ENCODE assay signal across 13 cellular contexts in genomic region chr2:27860111-27860510, GRCh38. TPM values are rescaled to one million over a fixed set of nuclear protein-coding genes. Genes with fewer than 3 reads are reported as not detected.
DNase-seq lines count a peak whose midpoint lies in the region; ATAC-seq, FAIRE-seq and TF ChIP-seq lines count a peak whose summit lies in the region.
"Had no signal": no experiment of that assay in that cellular context is flagged by ENCODE, and none has a peak within 500 bp of the region (broad histone marks: within the 10 kb centered on the region; RNA-seq: fewer than 3 reads in every experiment).

No MANE protein-coding gene starts in this region.

- intact Hi-C loops in pancreas (cut with DNase I) = no loop called here

- CTCF ChIA-PET in AG04450 (lab: Charles Lee) = interaction anchor here (0.5 to 1.4 kb wide), 2 partner anchors 8 to 177 kb away, joined by 3 to 4 read pairs; no protein-coding TSS in a partner anchor

- no peak for TF ChIP-seq CTCF in AG04450 (IDR thresholded peaks at IDR 0.05; ENCODE audit: low read depth, low read length)
- TF ChIP-seq CTCF in pancreas (IDR thresholded peaks at IDR 0.05) = no peak

- no peak for FAIRE-seq in pancreas (lab: Jason Lieb, UNC)
- FAIRE-seq: GM12892 had no signal

- H3K4me3 ChIP-seq in AG04450 (ENCODE audit: low read depth, low read length) (no peak overlapping the region), pancreas (no peak overlapping the region)
- H3K4me3 ChIP-seq: gastroesophageal sphincter had no signal

- no peaks in the 10 kb centered on the region for H3K36me3 ChIP-seq in pancreas
- H3K36me3 ChIP-seq: gastroesophageal sphincter had no signal

- H3K27ac ChIP-seq in AG04450 (ENCODE audit: low read depth, low read length) = no peak overlapping the region
- no peak overlapping the region for H3K27ac ChIP-seq in pancreas
- H3K27ac ChIP-seq: gastroesophageal sphincter, KMS-11 had no signal

- H3K27me3 ChIP-seq in AG04450 (ENCODE audit: control insufficient read depth, insufficient read depth, low read length) = no peaks in the 10 kb centered on the region
- H3K27me3 ChIP-seq in pancreas = no peaks in the 10 kb centered on the region
- H3K27me3 ChIP-seq: gastroesophageal sphincter had no signal

- DNase-seq in AG04450 (ENCODE audit: low read depth, low spot score) (peak; percentile 36), GM03348 (ENCODE audit: low spot score) (peak; percentile 67), fibroblast of the conjunctiva (ENCODE audit: low read depth) (peak; percentile 65), pancreas (no peak), NCI-H2171 treated with DMSO at 0.1 percent for 48 hours (lab: John Stamatoyannopoulos, UW) (no peak), NCI-H524 treated with DMSO at 0.1 percent for 48 hours (lab: John Stamatoyannopoulos, UW) (no peak)
- DNase-seq: occipital lobe had no signal

- ATAC-seq in SK-N-SH treated with all-trans-retinoic acid at 6 μM for 48 hours = peak; percentile 77
- ATAC-seq in GM21737 (IDR thresholded peaks at IDR 0.05; ENCODE audit: unreplicated experiment) = no peak
- no peak for ATAC-seq in pancreas
- ATAC-seq: gastroesophageal sphincter; stimulated activated memory B cell treated with anti-CD40 and anti-IgM and Interleukin-4, amounts not matched to agents 10 μg/mL and 1 μg/mL and 100 μg/mL, for 72 hours had no signal

- no peaks in the 10 kb centered on the region for H3K9me3 ChIP-seq in AG04450 (ENCODE audit: control insufficient read depth, insufficient read depth, low read length)
- no peaks in the 10 kb centered on the region for H3K9me3 ChIP-seq in pancreas

- no peaks in the 10 kb centered on the region for H3K4me1 ChIP-seq in pancreas
- H3K4me1 ChIP-seq: gastroesophageal sphincter had no signal

- POLR2A ChIA-PET in AG04450 (lab: Yijun Ruan, JAX) = no interaction called here

TF ChIP-seq in SK-N-SH treated with all-trans-retinoic acid at 6 μM for 48 hours, 23 proteins besides CTCF, POLR2A, EP300 and RAD21:
- TF ChIP-seq, protein P1, sequence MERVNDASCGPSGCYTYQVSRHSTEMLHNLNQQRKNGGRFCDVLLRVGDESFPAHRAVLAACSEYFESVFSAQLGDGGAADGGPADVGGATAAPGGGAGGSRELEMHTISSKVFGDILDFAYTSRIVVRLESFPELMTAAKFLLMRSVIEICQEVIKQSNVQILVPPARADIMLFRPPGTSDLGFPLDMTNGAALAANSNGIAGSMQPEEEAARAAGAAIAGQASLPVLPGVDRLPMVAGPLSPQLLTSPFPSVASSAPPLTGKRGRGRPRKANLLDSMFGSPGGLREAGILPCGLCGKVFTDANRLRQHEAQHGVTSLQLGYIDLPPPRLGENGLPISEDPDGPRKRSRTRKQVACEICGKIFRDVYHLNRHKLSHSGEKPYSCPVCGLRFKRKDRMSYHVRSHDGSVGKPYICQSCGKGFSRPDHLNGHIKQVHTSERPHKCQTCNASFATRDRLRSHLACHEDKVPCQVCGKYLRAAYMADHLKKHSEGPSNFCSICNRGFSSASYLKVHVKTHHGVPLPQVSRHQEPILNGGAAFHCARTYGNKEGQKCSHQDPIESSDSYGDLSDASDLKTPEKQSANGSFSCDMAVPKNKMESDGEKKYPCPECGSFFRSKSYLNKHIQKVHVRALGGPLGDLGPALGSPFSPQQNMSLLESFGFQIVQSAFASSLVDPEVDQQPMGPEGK (CRISPR knock-in tag; IDR thresholded peaks at IDR 0.05; ENCODE audit: borderline replicate concordance) = no peak
- TF ChIP-seq ZFP3 (CRISPR knock-in tag; IDR thresholded peaks at IDR 0.05) (0 out of 2 replicates have a peak, but pooled peaks have one; percentile 41), ZFP30 (CRISPR knock-in tag; IDR thresholded peaks at IDR 0.05) (0 out of 2 replicates have a peak, but pooled peaks have one; percentile 7), GLIS3 (CRISPR knock-in tag; IDR thresholded peaks at IDR 0.05) (no peak), ZC3H10 (CRISPR knock-in tag; IDR thresholded peaks at IDR 0.05) (no peak), ISL1 (CRISPR knock-in tag; IDR thresholded peaks at IDR 0.05) (peak; percentile 95)
TF ChIP-seq in SK-N-SH treated with all-trans-retinoic acid at 6 μM for 48 hours: peak in this region for 3.

RNA-seq across cellular contexts. Expression of gene RBKS, which starts 30.1 kb away (rescaled TPM):
- polyA plus RNA-seq in AG04450 (2011; rRNA removed) (1.4 and 1.5 TPM in 2 replicates), pancreas (1 to 10 TPM; 1.5 to 3.9 TPM)
- 1.0 and 1.1 TPM in 2 replicates for polyA minus RNA-seq in AG04450 (2011; rRNA and poly(A)+ RNA removed)
- 1 to 10 TPM; 1.8 to 3.4 (median 2.4) TPM for total RNA-seq in pancreas

RNA-seq across cellular contexts. Expression of gene BABAM2, which starts 30.4 kb away (rescaled TPM):
- 44.5 and 45.0 TPM in 2 replicates for polyA plus RNA-seq in AG04450 (2011; rRNA removed)
- polyA minus RNA-seq in AG04450 (2011; rRNA and poly(A)+ RNA removed) = 31.0 and 35.7 TPM in 2 replicates
- total RNA-seq in pancreas = 10 to 100 TPM; 12.7 to 21.3 (median 16.3) TPM
- polyA plus RNA-seq in pancreas = 10 to 100 TPM in 1 of 2 donors, 1 to 10 TPM in 1; 9.4 to 15.5 TPM

Comparison
In these comparisons a context has a peak if more than half of its experiments do, and no peak if none do; other contexts are left out.
1. DNase-seq: peak in AG04450 (single experiment), GM03348 (single experiment) and fibroblast of the conjunctiva (single experiment); none in pancreas (0 of 6), NCI-H2171 treated with DMSO at 0.1 percent for 48 hours (single experiment) and NCI-H524 treated with DMSO at 0.1 percent for 48 hours (single experiment).